In the genomic region with DNA sequence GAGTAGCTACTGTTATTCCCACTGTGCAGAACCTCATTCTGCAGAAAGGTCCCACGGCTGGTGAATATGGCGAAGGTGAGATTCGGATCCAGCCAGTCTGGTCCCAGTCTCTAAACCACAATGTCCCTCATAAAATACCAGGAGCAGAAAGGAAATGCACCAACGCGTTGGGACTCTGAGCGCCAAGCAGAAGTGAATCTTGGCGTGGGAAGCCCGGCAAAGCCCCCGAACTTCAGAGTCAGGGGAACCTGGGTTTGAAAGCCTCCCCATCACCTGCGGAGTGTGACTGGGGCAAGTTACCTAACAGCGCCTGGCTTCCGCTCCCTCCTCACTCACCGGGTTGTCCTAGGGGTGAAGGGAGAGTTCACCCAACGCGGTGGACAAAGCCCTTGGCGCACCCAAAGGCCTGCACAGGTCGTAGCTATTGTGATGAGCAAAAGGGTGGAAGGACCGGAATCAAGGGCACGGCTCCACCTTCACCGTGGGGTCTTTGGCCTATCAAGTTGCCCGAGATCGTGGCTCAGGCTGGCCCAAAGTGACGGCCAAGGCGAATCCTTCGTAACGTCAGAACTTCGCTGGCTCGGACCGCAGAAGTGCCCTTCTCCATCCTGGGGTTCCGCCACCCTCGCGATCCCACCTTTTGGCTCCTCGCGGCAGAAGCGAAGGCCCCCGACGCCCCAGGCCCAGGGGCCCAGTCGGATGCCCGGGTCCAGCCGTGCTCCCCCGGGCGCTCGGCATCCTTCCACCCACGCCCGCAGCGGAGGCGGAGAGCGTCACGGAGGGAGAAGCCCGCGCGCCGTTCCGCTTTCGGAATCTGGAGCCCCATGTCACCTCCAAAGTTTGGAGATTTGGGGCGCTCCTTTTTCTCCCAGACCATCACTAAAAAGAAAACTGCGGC, we compare ENCODE assay signal across 8 cellular contexts. TPM values are rescaled to one million over a fixed set of nuclear protein-coding genes. Genes with fewer than 3 reads are reported as not detected.
DNase-seq lines count a peak whose midpoint lies in the region; ATAC-seq, FAIRE-seq and TF ChIP-seq lines count a peak whose summit lies in the region.

No MANE protein-coding gene starts in this region.

- H3K4me1 ChIP-seq in H1 (replicated peaks in 1 of 4; ENCODE audit: control insufficient read depth in 3 of 4, insufficient read depth in 4 of 4, low read length in 3 of 4), result peaks cover 2 to 14% (median 7%) of the 10 kb centered on the region in 4 experiments; a peak in 6 of 7 replicates
- H3K4me1 ChIP-seq in thyroid gland, result peaks cover 20 to 39% of the 10 kb centered on the region in 2 donors

- H2BK5ac ChIP-seq in H1 (ENCODE audit: low read depth, low read length), result no peak overlapping the region

- CTCF ChIA-PET in H1 (lab: Charles Lee; ENCODE audit: partially characterized antibody), result interaction anchor here (1.7 kb wide), 1 partner anchor 9 kb away, joined by 4 read pairs; no protein-coding TSS in a partner anchor

- peaks cover 19% of the 10 kb centered on the region for H3K23me2 ChIP-seq in H1 (ENCODE audit: low read depth, low read length)

- no peaks in the 10 kb centered on the region for H3K9me3 ChIP-seq in H1 (ENCODE audit: insufficient read depth in 2 of 2, low read depth in 1 of 2, low read length in 1 of 2)
- no peaks in the 10 kb centered on the region for H3K9me3 ChIP-seq in thyroid gland

- no peak overlapping the region for H3K4ac ChIP-seq in H1 (replicated peaks; ENCODE audit: insufficient read length, low read depth, low read length)

- no peak overlapping the region for H2AK5ac ChIP-seq in H1 (ENCODE audit: low read depth, low read length)

- H3K27ac ChIP-seq in H1 (ENCODE audit: low read depth, low read length) (no peak overlapping the region), thyroid gland (peak overlapping the region in 2 of 3 donors; percentile 59 to 88)

- H3K9ac ChIP-seq in H1 (replicated peaks in 1 of 4; ENCODE audit: extremely low read depth in 1 of 4, low read depth in 3 of 4, low read length in 3 of 4), result no peak overlapping the region; a peak in 2 of 7 replicates

- no peak overlapping the region for H4K8ac ChIP-seq in H1 (ENCODE audit: extremely low read depth, insufficient read depth, low read length)

- peak; percentile 20 for ATAC-seq in HG02852 (IDR thresholded peaks at IDR 0.05; ENCODE audit: unreplicated experiment)

- peaks cover 0 to 7% of the 10 kb centered on the region in 2 experiments for H4K20me1 ChIP-seq in H1 (replicated peaks in 1 of 2; ENCODE audit: control insufficient read depth in 1 of 2, insufficient read depth in 2 of 2, low read length in 2 of 2)

- H2BK20ac ChIP-seq in H1 (ENCODE audit: low read length), result no peak overlapping the region

- H4K5ac ChIP-seq in H1 (ENCODE audit: insufficient read length, low read depth, low read length), result no peak overlapping the region

- 17% methylated on average over 54 of the region's 57 CpGs; no CpG with 5 or more reads in 1 of the 2 experiments for WGBS in H1 (ENCODE audit: extremely low coverage in 1 of 2, insufficient coverage in 1 of 2, insufficient read length in 1 of 2, insufficient replicate concordance in 2 of 2, low coverage in 1 of 2, low lambda C conversion rate in 2 of 2, missing lambda C conversion rate in 1 of 2), 2 experiments
- 43 to 48% methylated on average over 43 to 44 of the region's 57 CpGs for WGBS in thyroid gland, 2 donors

- H3K9me3 Mint-ChIP-seq in activated CD4-positive, alpha-beta T cell treated with anti-CD3 and anti-CD28 coated beads, Interleukin-2, amount 10 ng/mL, durations not matched to agents 24 days and 14 days, result no peaks in the 10 kb centered on the region
- no peaks in the 10 kb centered on the region for H3K9me3 Mint-ChIP-seq in neural crest cell

- no peak overlapping the region for H2BK120ac ChIP-seq in H1 (replicated peaks; ENCODE audit: low read depth, low read length)

- TF ChIP-seq POLR2A in H1 (IDR thresholded peaks at IDR 0.05; ENCODE audit: control extremely low read depth in 1 of 2, low read depth in 2 of 2, low read length in 2 of 2) (no peak), thyroid gland (IDR thresholded peaks at IDR 0.05) (no peak)

- H3K27me3 ChIP-seq in H1 (replicated peaks in 1 of 4; ENCODE audit: control insufficient read depth in 3 of 4, extremely low read depth in 1 of 4, insufficient read depth in 3 of 4, low read length in 3 of 4) (peaks cover 17 to 44% (median 28%) of the 10 kb centered on the region in 4 experiments), thyroid gland (no peaks in the 10 kb centered on the region)

- no peak overlapping the region for H2BK12ac ChIP-seq in H1 (ENCODE audit: low read depth, low read length)

- TF ChIP-seq CTCF in H1 (IDR thresholded peaks at IDR 0.05; ENCODE audit: control extremely low read depth in 1 of 3, insufficient read depth in 1 of 3, low read depth in 1 of 3, low read length in 3 of 3) (no peak), neural crest cell (conservative IDR thresholded peaks at IDR 0.05) (no peak), thyroid gland (IDR thresholded peaks at IDR 0.05) (no peak)

- H3K4me3 Mint-ChIP-seq in activated CD4-positive, alpha-beta T cell treated with anti-CD3 and anti-CD28 coated beads, Interleukin-2, amount 10 ng/mL, durations not matched to agents 24 days and 14 days, result peak overlapping the region; percentile 73
- H3K4me3 Mint-ChIP-seq in neural crest cell, result peak overlapping the region; percentile 74

- H2BK15ac ChIP-seq in H1 (ENCODE audit: low read length), result peak overlapping the region; percentile 4; the same call in 1 of the 2 replicates

- peaks cover 47% of the 10 kb centered on the region for H3K4me1 Mint-ChIP-seq in activated CD4-positive, alpha-beta T cell treated with anti-CD3 and anti-CD28 coated beads, Interleukin-2, amount 10 ng/mL, durations not matched to agents 24 days and 14 days
- H3K4me1 Mint-ChIP-seq in neural crest cell, result peaks cover 27% of the 10 kb centered on the region

- no peak overlapping the region for H3K56ac ChIP-seq in H1 (replicated peaks; ENCODE audit: insufficient read length, low read depth, low read length)

- H3K79me2 ChIP-seq in H1 (ENCODE audit: control insufficient read depth in 1 of 2, insufficient read depth in 2 of 2, low read length in 2 of 2), result no peaks in the 10 kb centered on the region

- no peak overlapping the region for H3K23ac ChIP-seq in H1 (ENCODE audit: insufficient read length)

- H3K36me3 ChIP-seq in H1 (ENCODE audit: control insufficient read depth in 2 of 4, insufficient read depth in 4 of 4, low read length in 3 of 4) (no peaks in the 10 kb centered on the region), thyroid gland (no peaks in the 10 kb centered on the region)

- peaks cover 11% of the 10 kb centered on the region for H3K27me3 Mint-ChIP-seq in activated CD4-positive, alpha-beta T cell treated with anti-CD3 and anti-CD28 coated beads, Interleukin-2, amount 10 ng/mL, durations not matched to agents 24 days and 14 days
- peaks cover 63% of the 10 kb centered on the region for H3K27me3 Mint-ChIP-seq in neural crest cell (ENCODE audit: low read depth)

- peak overlapping the region; percentile 76 to 100 for H3K4me2 ChIP-seq in H1 (ENCODE audit: insufficient read depth in 1 of 2, low read depth in 2 of 2, low read length in 2 of 2)

- no peak overlapping the region for H3K14ac ChIP-seq in H1 (ENCODE audit: insufficient read length)

- no peak overlapping the region; the same call in 1 of the 2 replicates for H2AFZ ChIP-seq in H1 (ENCODE audit: low read length)

- TF ChIP-seq EP300 in H1 (IDR thresholded peaks at IDR 0.05; ENCODE audit: borderline replicate concordance in 1 of 2, low read depth in 2 of 2, low read length in 2 of 2), result no peak

- POLR2A ChIA-PET in H1 (lab: Charles Lee; ENCODE audit: partially characterized antibody), result interaction anchor here (1.4 kb wide), 1 partner anchor 29 kb away, joined by 3 read pairs; no protein-coding TSS in a partner anchor

- intact Hi-C loops in activated CD4-positive, alpha-beta T cell treated with anti-CD3 and anti-CD28 coated beads, Interleukin-2, amount 10 ng/mL, durations not matched to agents 24 days and 14 days (cut with micrococcal nuclease), result loop anchor here (1.0 to 5.0 kb wide), 9 partner anchors 39 to 461 kb away; a partner anchor contains a TSS
- intact Hi-C loops in thyroid gland (cut with DNase I), result loop anchor here (10.0 kb wide), 1 partner anchor 53 kb away; a partner anchor contains a TSS

- no peak for FAIRE-seq in H1 (lab: Jason Lieb, UNC)

- H3K18ac ChIP-seq in H1 (ENCODE audit: extremely low read depth, low read length), result no peak overlapping the region

- peaks cover 15% of the 10 kb centered on the region for H3K36me3 Mint-ChIP-seq in activated CD4-positive, alpha-beta T cell treated with anti-CD3 and anti-CD28 coated beads, Interleukin-2, amount 10 ng/mL, durations not matched to agents 24 days and 14 days (ENCODE audit: low read depth)
- H3K36me3 Mint-ChIP-seq in neural crest cell (ENCODE audit: low read depth), result no peaks in the 10 kb centered on the region

- peak overlapping the region; percentile 73 for H3K27ac Mint-ChIP-seq in activated CD4-positive, alpha-beta T cell treated with anti-CD3 and anti-CD28 coated beads, Interleukin-2, amount 10 ng/mL, durations not matched to agents 24 days and 14 days
- no peak overlapping the region for H3K27ac Mint-ChIP-seq in neural crest cell (ENCODE audit: unreplicated experiment)

- DNase-seq in CD1c-positive myeloid dendritic cell (ENCODE audit: extremely low spot score) (peak; percentile 94), H1 (ENCODE audit: low read depth in 1 of 2, low spot score in 2 of 2) (peak in 1 of 2 experiments; percentile 55), neural crest cell (ENCODE audit: low read depth, low spot score) (no peak), thyroid gland (no peak), NCI-H1417 (lab: John Stamatoyannopoulos, UW) (no peak), NCI-H69 (lab: John Stamatoyannopoulos, UW) (no peak)
- peak; percentile 90 for DNase-seq in activated CD4-positive, alpha-beta T cell treated with anti-CD3 and anti-CD28 coated beads, Interleukin-2, amount 10 ng/mL, durations not matched to agents 24 days and 14 days

- peak overlapping the region; percentile 49 to 79 (median 59) for H3K4me3 ChIP-seq in H1 (ENCODE audit: extremely low read depth in 1 of 4, insufficient read depth in 2 of 4, low read depth in 3 of 4, low read length in 4 of 4)
- H3K4me3 ChIP-seq in thyroid gland (replicated peaks in 1 of 3), result peak overlapping the region; percentile 14 to 72 (median 68)

- no peaks in the 10 kb centered on the region for H3K79me1 ChIP-seq in H1 (ENCODE audit: low read depth, low read length)

- no peak for TF ChIP-seq RAD21 in H1 (IDR thresholded peaks at IDR 0.05 in 1 of 2, conservative IDR thresholded peaks at IDR 0.05 in 1 of 2; ENCODE audit: low read depth in 2 of 2, low read length in 2 of 2)

- peak overlapping the region; percentile 13 for H4K91ac ChIP-seq in H1 (replicated peaks; ENCODE audit: insufficient read length, low read length)

RNA-seq across cellular contexts. Expression of a gene that starts 0.8 kb away (rescaled TPM):
- 137 TPM in 2 replicates for total RNA-seq in activated CD4-positive, alpha-beta T cell treated with anti-CD3 and anti-CD28 coated beads, Interleukin-2, amount 10 ng/mL, durations not matched to agents 24 days and 14 days
- 12.2 and 13.1 TPM in 2 replicates for total RNA-seq in H1 (2021; fragmentation: NEBNext Ultra II Directional; extraction: Animal tissue kit (Norgen Biotek cat#: 25700))
- polyA plus RNA-seq in H1 (2011; rRNA removed), result 4.2 and 5.5 TPM in 2 replicates
- 10.4 TPM for polyA plus RNA-seq in H1 (2011; cell fraction: cytosol; rRNA removed)
- 2.8 TPM for polyA plus RNA-seq in H1 (2011; cell fraction: nucleus; rRNA removed)
- polyA plus RNA-seq in H1 (2012, experiment 1 of 2), result 10.7 to 16.2 TPM (median 13.3 TPM) in 4 replicates
- polyA plus RNA-seq in H1 (2012, experiment 2 of 2), result 14.8 TPM
- polyA plus RNA-seq in H1 (2013, experiment 1 of 2), result 23.2 TPM
- 23.5 TPM for polyA plus RNA-seq in H1 (2013, experiment 2 of 2)
- 2.7 and 2.8 TPM in 2 replicates for polyA minus RNA-seq in H1 (2011; rRNA and poly(A)+ RNA removed)
- polyA minus RNA-seq in H1 (2011; cell fraction: cytosol; rRNA and poly(A)+ RNA removed), result 8.9 TPM
- polyA minus RNA-seq in H1 (2011; cell fraction: nucleus; rRNA and poly(A)+ RNA removed), result 2.0 TPM
- 9.5 and 10.6 TPM in 2 replicates for total RNA-seq in neural crest cell
- 10 to 100 TPM; 21.4 to 97.6 (median 35.5) TPM for total RNA-seq in thyroid gland

RNA-seq across cellular contexts. Expression of a gene that starts 55.1 kb away (rescaled TPM):
- 212 and 218 TPM in 2 replicates for total RNA-seq in activated CD4-positive, alpha-beta T cell treated with anti-CD3 and anti-CD28 coated beads, Interleukin-2, amount 10 ng/mL, durations not matched to agents 24 days and 14 days
- total RNA-seq in H1 (2021; fragmentation: NEBNext Ultra II Directional; extraction: Animal tissue kit (Norgen Biotek cat#: 25700)), result 151 and 166 TPM in 2 replicates
- polyA plus RNA-seq in H1 (2011; rRNA removed), result 37.4 and 50.4 TPM in 2 replicates
- polyA plus RNA-seq in H1 (2011; cell fraction: cytosol; rRNA removed), result 77.1 TPM
- polyA plus RNA-seq in H1 (2011; cell fraction: nucleus; rRNA removed), result 103 TPM
- polyA plus RNA-seq in H1 (2012, experiment 1 of 2), result 75.5 to 128 TPM (median 91.2 TPM) in 4 replicates
- 49.0 TPM for polyA plus RNA-seq in H1 (2012, experiment 2 of 2)
- polyA plus RNA-seq in H1 (2013, experiment 1 of 2), result 94.8 TPM
- polyA plus RNA-seq in H1 (2013, experiment 2 of 2), result 88.8 TPM
- 55.2 and 69.2 TPM in 2 replicates for polyA minus RNA-seq in H1 (2011; rRNA and poly(A)+ RNA removed)
- 35.9 TPM for polyA minus RNA-seq in H1 (2011; cell fraction: cytosol; rRNA and poly(A)+ RNA removed)
- 83.5 TPM for polyA minus RNA-seq in H1 (2011; cell fraction: nucleus; rRNA and poly(A)+ RNA removed)
- total RNA-seq in neural crest cell (176 and 188 TPM in 2 replicates), thyroid gland (100 to 1,000 TPM in 1 of 4 donors, 10 to 100 TPM in 3; 89.3 to 119 (median 95.5) TPM)

Comparison
In these comparisons a context has a peak if more than half of its experiments do, and no peak if none do; other contexts are left out.
1. DNase-seq: peak in CD1c-positive myeloid dendritic cell (single experiment) and activated CD4-positive, alpha-beta T cell treated with anti-CD3 and anti-CD28 coated beads, Interleukin-2, amount 10 ng/mL, durations not matched to agents 24 days and 14 days (single experiment); none in neural crest cell (single experiment), thyroid gland (0 of 2), NCI-H1417 (0 of 3) and NCI-H69 (single experiment).